24 cellular contexts compared by ENCODE assay signal in genomic region chr10:121282264-121282663, GRCh38.
"Had no signal": no experiment of that assay in that cellular context is flagged by ENCODE, and none has a peak within 500 bp of the region (broad histone marks: within the 10 kb centered on the region; RNA-seq: fewer than 3 reads in every experiment).

No MANE protein-coding gene starts in this region.

- H3K9me3 ChIP-seq: ovary, right atrium auricular region, right lobe of liver, testis, thyroid gland, upper lobe of right lung had no signal

- H3K4me3 ChIP-seq: heart left ventricle, left ventricle myocardium inferior, lung, ovary, right atrium auricular region, right lobe of liver, smooth muscle cell, testis, thyroid gland, upper lobe of right lung had no signal

- H3K27ac ChIP-seq: heart left ventricle, left ventricle myocardium inferior, ovary, right atrium auricular region, right lobe of liver, testis, upper lobe of right lung had no signal

- DNase-seq: heart left ventricle; hypothalamus; immature natural killer cell; kidney; left ventricle myocardium inferior; mesenchymal stem cell; naive thymus-derived CD4-positive, alpha-beta T cell; ovary; right lobe of liver; stimulated activated CD4-positive, alpha-beta T cell treated with anti-CD3 and anti-CD28 coated beads, Interleukin-1b, Interleukin-23, amount 100 ng/mL, for 48 hours; stimulated activated CD4-positive, alpha-beta T cell treated with anti-CD3 and anti-CD28 coated beads, Interleukin-2, amount 100 ng/mL, for 48 hours; stimulated activated CD4-positive, alpha-beta T cell treated with anti-CD3 and anti-CD28 coated beads, Interleukin-4, amount 100 ng/mL, for 4 hours; stimulated activated CD8-positive, alpha-beta memory T cell treated with anti-CD3 and anti-CD28 coated beads, Interleukin-4, amount 100 ng/mL, for 48 hours; stimulated activated naive CD4-positive, alpha-beta T cell treated with Interleukin-2 at 50 U/mL for 16 hours; stimulated activated naive CD8-positive, alpha-beta T cell treated with anti-CD3 and anti-CD28 coated beads, Interleukin-15, amount 100 ng/mL, for 72 hours; testis; thyroid gland; upper lobe of right lung had no signal

- H3K36me3 ChIP-seq: heart left ventricle, left ventricle myocardium inferior, ovary, right atrium auricular region, right lobe of liver, thyroid gland, upper lobe of right lung had no signal

- H3K4me2 ChIP-seq: smooth muscle cell had no signal

- ATAC-seq: heart left ventricle; naive thymus-derived CD4-positive, alpha-beta T cell; natural killer cell treated with Interleukin-12 subunit alpha and Interleukin-12 subunit beta and Interleukin-15 and Interleukin-18, amount 100 ng/mL, for 72 hours; right lobe of liver; stimulated activated memory B cell treated with anti-CD40 and anti-IgM and Interleukin-4, amounts not matched to agents 10 μg/mL and 1 μg/mL and 100 μg/mL, for 72 hours; stimulated activated naive CD8-positive, alpha-beta T cell treated with anti-CD3 and anti-CD28 coated beads, Interleukin-15, amount 100 ng/mL, for 72 hours; upper lobe of right lung had no signal

- H3K27me3 ChIP-seq: ovary, right atrium auricular region, right lobe of liver, testis, thyroid gland, upper lobe of right lung had no signal

- H3K4me1 ChIP-seq: heart left ventricle, right lobe of liver had no signal

- FAIRE-seq: islet of Langerhans, kidney had no signal
